8 cellular contexts compared by ENCODE assay signal in genomic region chr19:13796301-13797057, GRCh38. TPM values are rescaled to one million over a fixed set of nuclear protein-coding genes. Genes with fewer than 3 reads are reported as not detected.
DNase-seq lines count a peak whose midpoint lies in the region; ATAC-seq lines count a peak whose summit lies in the region.

No MANE protein-coding gene starts in this region.

- H3K27ac Mint-ChIP-seq in activated naive CD8-positive, alpha-beta T cell treated with anti-CD3 and anti-CD28 coated beads for 36 hours = peak overlapping the region; percentile 65

- ATAC-seq in left ventricle myocardium superior = peak; percentile 36
- ATAC-seq in GM19395 (IDR thresholded peaks at IDR 0.05; ENCODE audit: unreplicated experiment) = no peak

- no peaks in the 10 kb centered on the region for H3K36me3 Mint-ChIP-seq in activated naive CD8-positive, alpha-beta T cell treated with anti-CD3 and anti-CD28 coated beads for 36 hours

- peak overlapping the region; percentile 87 for H3K4me3 Mint-ChIP-seq in activated naive CD8-positive, alpha-beta T cell treated with anti-CD3 and anti-CD28 coated beads for 36 hours

- no peaks in the 10 kb centered on the region for H3K9me3 Mint-ChIP-seq in activated naive CD8-positive, alpha-beta T cell treated with anti-CD3 and anti-CD28 coated beads for 36 hours

- peaks cover 0 to 12% (median 4%) of the 10 kb centered on the region in 11 experiments; a peak in 4 of 22 replicates for H4K20me1 ChIP-seq in BLaER1 treated with 17β-estradiol and CSF1 and Interleukin-3, amounts not matched to agents 10 nM and 100 nM

- peak overlapping the region; percentile 92 to 99 (median 98) for H3K4me2 ChIP-seq in BLaER1 treated with 17β-estradiol and CSF1 and Interleukin-3, amounts not matched to agents 10 nM and 100 nM

- no peaks in the 10 kb centered on the region for H3K27me3 Mint-ChIP-seq in activated naive CD8-positive, alpha-beta T cell treated with anti-CD3 and anti-CD28 coated beads for 36 hours

- peaks cover 30 to 54% (median 44%) of the 10 kb centered on the region in 10 experiments for H3K4me1 ChIP-seq in BLaER1 treated with 17β-estradiol and CSF1 and Interleukin-3, amounts not matched to agents 10 nM and 100 nM

- H3K27me3 ChIP-seq in BLaER1 treated with 17β-estradiol and CSF1 and Interleukin-3, amounts not matched to agents 10 nM and 100 nM = no peaks in the 10 kb centered on the region

- intact Hi-C loops in left ventricle myocardium superior (cut with micrococcal nuclease) = no loop called here

- H3K36me3 ChIP-seq in BLaER1 treated with 17β-estradiol and CSF1 and Interleukin-3, amounts not matched to agents 10 nM and 100 nM = peaks cover 0 to 33% (median 14%) of the 10 kb centered on the region in 11 experiments; a peak in 14 of 22 replicates

- peak overlapping the region; percentile 90 to 99 (median 98) for H3K4me3 ChIP-seq in BLaER1 treated with 17β-estradiol and CSF1 and Interleukin-3, amounts not matched to agents 10 nM and 100 nM

- H3K9me3 ChIP-seq in BLaER1 treated with 17β-estradiol and CSF1 and Interleukin-3, amounts not matched to agents 10 nM and 100 nM (replicated peaks in 1 of 11) = no peaks in the 10 kb centered on the region

- H3K4me1 Mint-ChIP-seq in activated naive CD8-positive, alpha-beta T cell treated with anti-CD3 and anti-CD28 coated beads for 36 hours = peaks cover 22% of the 10 kb centered on the region

- peak; percentile 93 for DNase-seq in HS-5 (ENCODE audit: low read depth)
- DNase-seq in activated naive CD8-positive, alpha-beta T cell treated with anti-CD3 and anti-CD28 coated beads for 36 hours = no peak
- DNase-seq in left ventricle myocardium superior = peak; percentile 79
- DNase-seq in pulmonary artery endothelial cell (ENCODE audit: low read depth, low spot score) = peak; percentile 86
- no peak for DNase-seq in HT-29 (ENCODE audit: low spot score)
- no peak for DNase-seq in activated CD8-positive, alpha-beta memory T cell treated with anti-CD3 and anti-CD28 coated beads for 24 hours

- H3K27ac ChIP-seq in BLaER1 treated with 17β-estradiol and CSF1 and Interleukin-3, amounts not matched to agents 10 nM and 100 nM = peak overlapping the region; percentile 89 to 96 (median 94)

- H3K9ac ChIP-seq in BLaER1 treated with 17β-estradiol and CSF1 and Interleukin-3, amounts not matched to agents 10 nM and 100 nM = peak overlapping the region; percentile 90 to 98 (median 94)

RNA-seq across cellular contexts. Expression of gene ZSWIM4, which starts 1.2 kb away (rescaled TPM):
- 1 to 10 TPM; 4.3 to 4.4 TPM for total RNA-seq in activated naive CD8-positive, alpha-beta T cell treated with anti-CD3 and anti-CD28 coated beads for 36 hours
- 2.3 TPM for total RNA-seq in left ventricle myocardium superior
- total RNA-seq in pulmonary artery endothelial cell = 12.7 and 13.1 TPM in 2 replicates
- total RNA-seq in HT-29 (2014; rRNA removed; shearing (Covaris generic)) = 4.3 and 4.4 TPM in 2 replicates

RNA-seq across cellular contexts. Expression of gene C19orf53, which starts 22.2 kb away (rescaled TPM):
- total RNA-seq in activated naive CD8-positive, alpha-beta T cell treated with anti-CD3 and anti-CD28 coated beads for 36 hours = 100 to 1,000 TPM; 137 to 141 TPM
- 91.1 TPM for total RNA-seq in left ventricle myocardium superior
- total RNA-seq in pulmonary artery endothelial cell = 53.2 and 54.9 TPM in 2 replicates
- 115 and 182 TPM in 2 replicates for total RNA-seq in HT-29 (2014; rRNA removed; shearing (Covaris generic))

RNA-seq across cellular contexts. Expression of gene MRI1, which starts 32.2 kb away (rescaled TPM):
- 10 to 100 TPM; 35.8 to 38.2 TPM for total RNA-seq in activated naive CD8-positive, alpha-beta T cell treated with anti-CD3 and anti-CD28 coated beads for 36 hours
- total RNA-seq in left ventricle myocardium superior (13.7 TPM), pulmonary artery endothelial cell (42.9 and 44.8 TPM in 2 replicates)
- total RNA-seq in HT-29 (2014; rRNA removed; shearing (Covaris generic)) = 21.9 and 22.2 TPM in 2 replicates

Comparison
In these comparisons a context has a peak if more than half of its experiments do, and no peak if none do; other contexts are left out.
1. DNase-seq: peak in HS-5 (single experiment), left ventricle myocardium superior (single experiment) and pulmonary artery endothelial cell (single experiment); none in activated naive CD8-positive, alpha-beta T cell treated with anti-CD3 and anti-CD28 coated beads for 36 hours (single experiment), HT-29 (single experiment) and activated CD8-positive, alpha-beta memory T cell treated with anti-CD3 and anti-CD28 coated beads for 24 hours (single experiment).